Comparison of ENCODE assay signal across 10 cellular contexts in the genomic region with DNA sequence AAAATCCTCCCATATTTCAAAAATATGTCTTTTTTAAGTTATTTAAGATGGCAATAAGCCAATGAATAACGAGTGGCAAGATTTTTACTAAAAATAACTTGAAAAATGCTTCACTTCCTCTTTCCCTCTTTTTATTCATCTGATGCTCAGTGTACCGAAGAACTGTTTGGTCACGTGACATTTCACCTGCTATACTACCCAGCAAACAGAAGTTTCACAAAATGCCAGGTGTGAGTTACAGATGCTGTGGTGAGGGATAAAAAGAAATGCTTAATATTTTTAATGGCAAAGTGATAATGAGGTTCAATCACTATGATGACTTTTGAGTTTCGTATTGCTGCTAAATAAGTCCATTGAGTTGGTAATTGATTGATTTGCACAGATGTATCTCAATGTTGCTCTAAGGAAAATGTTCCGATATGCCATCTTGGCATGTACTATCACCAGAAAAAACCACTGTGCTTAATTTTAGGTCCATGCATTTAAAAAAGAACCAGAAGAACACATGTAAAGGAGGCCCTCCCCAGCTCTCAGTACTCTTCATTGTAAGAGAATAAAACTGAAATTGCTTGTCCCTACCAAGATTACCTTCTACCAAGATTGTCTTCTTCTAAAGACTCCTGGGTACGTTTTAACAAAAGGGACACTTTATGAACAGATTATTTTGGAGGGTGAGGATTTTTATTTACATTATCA. TPM values are rescaled to one million over a fixed set of nuclear protein-coding genes. Genes with fewer than 3 reads are reported as not detected.
DNase-seq lines count a peak whose midpoint lies in the region; ATAC-seq and TF ChIP-seq lines count a peak whose summit lies in the region.
"Had no signal": no experiment of that assay in that cellular context is flagged by ENCODE, and none has a peak within 500 bp of the region (broad histone marks: within the 10 kb centered on the region; RNA-seq: fewer than 3 reads in every experiment).

No MANE protein-coding gene starts in this region.

- H3K4me3 ChIP-seq in GM12865 (ENCODE audit: low read depth, low read length) (peak overlapping the region; percentile 47), Peyer's patch (no peak overlapping the region), upper lobe of right lung (no peak overlapping the region)

- no peak for TF ChIP-seq POLR2A in Peyer's patch (IDR thresholded peaks at IDR 0.05)

- H3K36me3 ChIP-seq in Peyer's patch, result no peaks in the 10 kb centered on the region
- no peaks in the 10 kb centered on the region for H3K36me3 ChIP-seq in upper lobe of right lung

- no peaks in the 10 kb centered on the region for H3K9me3 ChIP-seq in Peyer's patch
- H3K9me3 ChIP-seq in upper lobe of right lung, result no peaks in the 10 kb centered on the region

- H3K27ac ChIP-seq in Peyer's patch, result peak overlapping the region in 2 of 4 donors; percentile 34 to 59
- no peak overlapping the region for H3K27ac ChIP-seq in upper lobe of right lung

- intact Hi-C loops in upper lobe of right lung (cut with DNase I), result no loop called here

- ATAC-seq in GM19467 (IDR thresholded peaks at IDR 0.05; ENCODE audit: unreplicated experiment) (peak; percentile 74), HG03108 (IDR thresholded peaks at IDR 0.05; ENCODE audit: unreplicated experiment) (peak; percentile 63), upper lobe of right lung (no peak)

- H3K27me3 ChIP-seq in Peyer's patch (no peaks in the 10 kb centered on the region), upper lobe of right lung (no peaks in the 10 kb centered on the region)

- DNase-seq in GM12865 (ENCODE audit: low read depth), result peak; percentile 92
- peak in 2 of 3 donors; percentile 48 to 63 for DNase-seq in Peyer's patch
- no peak for DNase-seq in activated CD8-positive, alpha-beta memory T cell treated with anti-CD3 and anti-CD28 coated beads for 24 hours
- no peak for DNase-seq in upper lobe of right lung
- DNase-seq in NCI-H1436 (lab: John Stamatoyannopoulos, UW), result no peak
- no peak for DNase-seq in NCI-H1694 (lab: John Stamatoyannopoulos, UW)
- DNase-seq: nucleus accumbens had no signal

- TF ChIP-seq CTCF in GM12865 (IDR thresholded peaks at IDR 0.05; ENCODE audit: insufficient read depth, low read depth, low read length, missing control alignments) (no peak), Peyer's patch (IDR thresholded peaks at IDR 0.05) (no peak), upper lobe of right lung (IDR thresholded peaks at IDR 0.05) (no peak)

- peaks cover 0 to 8% (median 3%) of the 10 kb centered on the region in 4 donors for H3K4me1 ChIP-seq in Peyer's patch
- no peaks in the 10 kb centered on the region for H3K4me1 ChIP-seq in upper lobe of right lung

RNA-seq across cellular contexts. Expression of a gene that starts 26.0 kb away (rescaled TPM):
- total RNA-seq in Peyer's patch (10 to 100 TPM; 33.2 to 96.6 (median 36.8) TPM), upper lobe of right lung (157 TPM)

RNA-seq across cellular contexts. Expression of a gene that starts 29.3 kb away (rescaled TPM):
- total RNA-seq in Peyer's patch, result not detected
- not detected for total RNA-seq in upper lobe of right lung
- total RNA-seq: fibroblast of villous mesenchyme had no signal

Comparison
In these comparisons a context has a peak if more than half of its experiments do, and no peak if none do; other contexts are left out.
1. DNase-seq: peak in GM12865 (single experiment) and Peyer's patch (2 of 3); none in activated CD8-positive, alpha-beta memory T cell treated with anti-CD3 and anti-CD28 coated beads for 24 hours (single experiment), upper lobe of right lung (single experiment), NCI-H1436 (single experiment) and NCI-H1694 (single experiment).